Comparison of ENCODE assay signal across 5 cellular contexts in genomic region chr21:29958035-29958434, GRCh38. TPM values are rescaled to one million over a fixed set of nuclear protein-coding genes. Genes with fewer than 3 reads are reported as not detected.
"Had no signal": no experiment of that assay in that cellular context is flagged by ENCODE, and none has a peak within 500 bp of the region (broad histone marks: within the 10 kb centered on the region; RNA-seq: fewer than 3 reads in every experiment).

No MANE protein-coding gene starts in this region.

RNA-seq across cellular contexts. Expression of gene GRIK1, which starts 18.2 kb away (rescaled TPM):
- total RNA-seq: GM23248, H4, H7, H9, HFFc6 had no signal
- polyA plus RNA-seq: GM23248 had no signal
